ENCODE assay signal across 1 cellular context in the genomic region with DNA sequence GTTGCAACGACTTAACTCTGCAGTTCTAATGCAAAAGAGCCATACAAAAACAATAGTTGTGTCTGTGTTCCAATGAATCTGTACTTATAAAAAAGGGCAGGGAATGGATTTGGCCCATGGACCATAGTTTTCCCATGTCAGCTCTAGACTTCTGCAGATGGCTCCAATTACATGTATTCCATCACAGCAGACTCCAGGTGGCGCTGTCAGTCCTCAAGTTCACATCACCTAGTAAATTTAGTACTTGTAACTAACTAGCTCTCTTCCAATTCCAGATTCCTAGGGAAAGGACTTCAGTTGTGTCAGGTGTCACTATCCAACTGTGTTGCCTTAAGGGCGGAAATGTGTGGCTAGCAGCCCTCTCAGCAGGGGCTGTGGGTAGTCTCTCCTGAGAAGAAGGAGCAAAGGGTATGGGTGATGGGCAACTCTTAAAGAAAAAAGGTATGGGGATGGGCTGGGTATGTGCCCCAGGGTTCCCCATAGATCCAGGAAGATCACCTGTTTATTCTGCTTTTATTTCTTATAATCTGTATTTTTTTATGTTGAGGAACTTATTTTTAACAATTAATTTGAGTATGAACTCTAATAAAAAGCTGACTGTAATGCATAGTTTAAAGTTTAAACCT.
TF ChIP-seq lines count a peak whose summit lies in the region.

No MANE protein-coding gene starts in this region.

TF ChIP-seq in HepG2, 621 proteins besides CTCF, POLR2A, EP300 and RAD21 (continued from another document):
- TF ChIP-seq ARID3A (IDR thresholded peaks at IDR 0.05; ENCODE audit: low read depth, low read length): no peak
- TF ChIP-seq ZNF737 (CRISPR knock-in tag; IDR thresholded peaks at IDR 0.05; ENCODE audit: borderline replicate concordance): no peak
- peak; percentile 38; the same call in 1 of the 2 replicates for TF ChIP-seq SIX1 (CRISPR knock-in tag; IDR thresholded peaks at IDR 0.05; ENCODE audit: borderline replicate concordance)
- TF ChIP-seq, protein P1, sequence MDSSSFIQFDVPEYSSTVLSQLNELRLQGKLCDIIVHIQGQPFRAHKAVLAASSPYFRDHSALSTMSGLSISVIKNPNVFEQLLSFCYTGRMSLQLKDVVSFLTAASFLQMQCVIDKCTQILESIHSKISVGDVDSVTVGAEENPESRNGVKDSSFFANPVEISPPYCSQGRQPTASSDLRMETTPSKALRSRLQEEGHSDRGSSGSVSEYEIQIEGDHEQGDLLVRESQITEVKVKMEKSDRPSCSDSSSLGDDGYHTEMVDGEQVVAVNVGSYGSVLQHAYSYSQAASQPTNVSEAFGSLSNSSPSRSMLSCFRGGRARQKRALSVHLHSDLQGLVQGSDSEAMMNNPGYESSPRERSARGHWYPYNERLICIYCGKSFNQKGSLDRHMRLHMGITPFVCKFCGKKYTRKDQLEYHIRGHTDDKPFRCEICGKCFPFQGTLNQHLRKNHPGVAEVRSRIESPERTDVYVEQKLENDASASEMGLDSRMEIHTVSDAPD (CRISPR knock-in tag; IDR thresholded peaks at IDR 0.05): no peak
- no peak for TF ChIP-seq TCF12 (IDR thresholded peaks at IDR 0.05)
- no peak for TF ChIP-seq TCF12 (CRISPR knock-in tag; IDR thresholded peaks at IDR 0.05)
- TF ChIP-seq ZNF414 (CRISPR knock-in tag; IDR thresholded peaks at IDR 0.05): no peak
- no peak for TF ChIP-seq SCMH1 (CRISPR knock-in tag; IDR thresholded peaks at IDR 0.05; ENCODE audit: borderline replicate concordance)
- TF ChIP-seq SMC3 (IDR thresholded peaks at IDR 0.05; ENCODE audit: low read length): peak; percentile 57; the same call in 1 of the 2 replicates
- TF ChIP-seq SMAD1 (CRISPR knock-in tag; IDR thresholded peaks at IDR 0.05; ENCODE audit: borderline replicate concordance, low read depth): no peak
- no peak for TF ChIP-seq PLRG1 (conservative IDR thresholded peaks at IDR 0.05)
- TF ChIP-seq, protein P2, sequence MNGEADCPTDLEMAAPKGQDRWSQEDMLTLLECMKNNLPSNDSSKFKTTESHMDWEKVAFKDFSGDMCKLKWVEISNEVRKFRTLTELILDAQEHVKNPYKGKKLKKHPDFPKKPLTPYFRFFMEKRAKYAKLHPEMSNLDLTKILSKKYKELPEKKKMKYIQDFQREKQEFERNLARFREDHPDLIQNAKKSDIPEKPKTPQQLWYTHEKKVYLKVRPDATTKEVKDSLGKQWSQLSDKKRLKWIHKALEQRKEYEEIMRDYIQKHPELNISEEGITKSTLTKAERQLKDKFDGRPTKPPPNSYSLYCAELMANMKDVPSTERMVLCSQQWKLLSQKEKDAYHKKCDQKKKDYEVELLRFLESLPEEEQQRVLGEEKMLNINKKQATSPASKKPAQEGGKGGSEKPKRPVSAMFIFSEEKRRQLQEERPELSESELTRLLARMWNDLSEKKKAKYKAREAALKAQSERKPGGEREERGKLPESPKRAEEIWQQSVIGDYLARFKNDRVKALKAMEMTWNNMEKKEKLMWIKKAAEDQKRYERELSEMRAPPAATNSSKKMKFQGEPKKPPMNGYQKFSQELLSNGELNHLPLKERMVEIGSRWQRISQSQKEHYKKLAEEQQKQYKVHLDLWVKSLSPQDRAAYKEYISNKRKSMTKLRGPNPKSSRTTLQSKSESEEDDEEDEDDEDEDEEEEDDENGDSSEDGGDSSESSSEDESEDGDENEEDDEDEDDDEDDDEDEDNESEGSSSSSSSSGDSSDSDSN (CRISPR knock-in tag; IDR thresholded peaks at IDR 0.05): no peak
- TF ChIP-seq TOE1 (CRISPR knock-in tag; IDR thresholded peaks at IDR 0.05): no peak
- no peak for TF ChIP-seq KDM2A (CRISPR knock-in tag; IDR thresholded peaks at IDR 0.05; ENCODE audit: borderline replicate concordance, low read depth)
- no peak for TF ChIP-seq EHMT2 (IDR thresholded peaks at IDR 0.05; ENCODE audit: borderline replicate concordance, low read depth, low read length)
- TF ChIP-seq ZNF317 (CRISPR knock-in tag; IDR thresholded peaks at IDR 0.05): no peak
- TF ChIP-seq ISL2 (CRISPR knock-in tag; IDR thresholded peaks at IDR 0.05): 0 out of 2 replicates have a peak, but pooled peaks have one; percentile 14
- TF ChIP-seq MIXL1 (CRISPR knock-in tag; IDR thresholded peaks at IDR 0.05): no peak
- no peak for TF ChIP-seq SIN3A (IDR thresholded peaks at IDR 0.05; ENCODE audit: borderline replicate concordance, low read depth, low read length)
- no peak for TF ChIP-seq PCBP1 (IDR thresholded peaks at IDR 0.05; ENCODE audit: borderline replicate concordance, low read depth, low read length)
TF ChIP-seq in HepG2: peak in this region for 4.
